Comparison of ENCODE assay signal across 14 cellular contexts in the genomic region with DNA sequence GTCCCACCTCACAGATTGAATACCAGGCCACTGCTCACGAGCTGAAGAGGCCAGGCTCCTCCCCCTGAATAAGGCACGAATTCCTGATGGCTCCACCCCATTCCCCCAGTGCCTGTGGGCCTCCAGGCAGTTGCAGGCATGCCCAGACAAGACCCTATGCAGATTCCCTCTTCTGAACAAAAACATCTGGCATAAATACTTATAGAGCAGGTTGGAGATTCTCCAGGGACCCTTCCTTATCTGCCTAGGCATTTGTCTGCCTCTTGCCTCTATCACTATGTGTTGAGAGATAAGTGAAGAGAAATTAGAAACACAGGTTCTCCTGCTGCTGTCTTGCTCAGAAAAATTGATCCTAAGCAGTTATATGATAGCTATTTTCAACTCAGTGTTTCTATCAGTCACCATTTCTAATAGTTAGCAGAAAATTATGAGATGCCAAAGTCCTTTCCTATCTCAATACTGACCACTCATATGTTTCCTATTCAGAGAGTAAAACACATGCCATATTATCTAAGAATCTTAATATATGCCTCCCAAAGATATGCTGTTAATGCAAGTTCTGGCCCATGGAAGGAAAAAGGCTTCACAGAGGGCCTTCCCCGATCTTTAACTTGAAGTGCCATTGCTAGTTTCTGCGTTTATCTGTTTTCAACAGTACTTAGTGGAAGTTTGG.
DNase-seq lines count a peak whose midpoint lies in the region; ATAC-seq and TF ChIP-seq lines count a peak whose summit lies in the region.
"Had no signal": no experiment of that assay in that cellular context is flagged by ENCODE, and none has a peak within 500 bp of the region (broad histone marks: within the 10 kb centered on the region; RNA-seq: fewer than 3 reads in every experiment).

No MANE protein-coding gene starts in this region.

- H3K27ac Mint-ChIP-seq in Caco-2 (ENCODE audit: unreplicated experiment), result no peak overlapping the region
- peak overlapping the region; percentile 90 for H3K27ac Mint-ChIP-seq in WTC11
- H3K27ac Mint-ChIP-seq in activated T-cell treated with anti-CD3 and anti-CD28 coated beads, Interleukin-2, amount 50 U/mL, for 24 hours, result no peak overlapping the region
- H3K27ac Mint-ChIP-seq: activated CD4-positive, alpha-beta T cell treated with anti-CD3 and anti-CD28 coated beads, Interleukin-2, amount 10 ng/mL, durations not matched to agents 7 days and 5 days; stimulated activated memory B cell treated with anti-CD40 and anti-IgM and Interleukin-4, amounts not matched to agents 10 μg/mL and 1 μg/mL and 100 μg/mL, for 72 hours had no signal

- H3K27ac ChIP-seq in HUES64 (ENCODE audit: low read depth, low read length) (peak overlapping the region; percentile 23; the same call in 1 of the 2 replicates), iPS DF 6.9 (ENCODE audit: low read length) (no peak overlapping the region)
- H3K27ac ChIP-seq: HL-60, parathyroid adenoma had no signal

- H3K9me3 ChIP-seq in Caco-2 (no peaks in the 10 kb centered on the region), HUES64 (ENCODE audit: insufficient read depth, low read depth, low read length) (no peaks in the 10 kb centered on the region), iPS DF 6.9 (ENCODE audit: control insufficient read depth, insufficient read depth, low read length) (no peaks in the 10 kb centered on the region)

- WGBS in HUES64, result 81% methylated on average over 4 of the region's 4 CpGs
- no CpG with 5 or more reads among the region's 4 CpGs for WGBS in iPS DF 6.9 (ENCODE audit: insufficient coverage, insufficient read length)

- no peak overlapping the region for H3K9ac ChIP-seq in HUES64 (ENCODE audit: low read depth, low read length)
- H3K9ac ChIP-seq: BLaER1 treated with 17β-estradiol and CSF1 and Interleukin-3, amounts not matched to agents 10 nM and 100 nM; parathyroid adenoma had no signal

- H3K4me3 ChIP-seq in Caco-2 (ENCODE audit: low read depth, low read length), result no peak overlapping the region
- H3K4me3 ChIP-seq in HUES64 (ENCODE audit: low read length), result no peak overlapping the region
- H3K4me3 ChIP-seq in iPS DF 6.9 (ENCODE audit: low read length), result no peak overlapping the region
- H3K4me3 ChIP-seq: BLaER1 treated with 17β-estradiol and CSF1 and Interleukin-3, amounts not matched to agents 10 nM and 100 nM had no signal

- CTCF ChIA-PET in Caco-2 (lab: Charles Lee), result no interaction called here
- CTCF ChIA-PET in WTC11 (lab: Charles Lee), result no interaction called here

- peaks cover 7% of the 10 kb centered on the region for H3K27me3 Mint-ChIP-seq in Caco-2 (ENCODE audit: insufficient read depth, unreplicated experiment)
- H3K27me3 Mint-ChIP-seq in WTC11 (ENCODE audit: low read depth), result no peaks in the 10 kb centered on the region
- H3K27me3 Mint-ChIP-seq in activated T-cell treated with anti-CD3 and anti-CD28 coated beads, Interleukin-2, amount 50 U/mL, for 24 hours, result peaks cover 5% of the 10 kb centered on the region
- H3K27me3 Mint-ChIP-seq: stimulated activated memory B cell treated with anti-CD40 and anti-IgM and Interleukin-4, amounts not matched to agents 10 μg/mL and 1 μg/mL and 100 μg/mL, for 72 hours had no signal

- TF ChIP-seq CTCF in Caco-2 (IDR thresholded peaks at IDR 0.05; ENCODE audit: insufficient read depth in 1 of 2, low read depth in 1 of 2, low read length in 1 of 2, severe bottlenecking in 1 of 2, unreplicated experiment in 1 of 2) (no peak), WTC11 (IDR thresholded peaks at IDR 0.05) (no peak)

- H3K36me3 Mint-ChIP-seq in Caco-2 (ENCODE audit: insufficient read depth, unreplicated experiment), result no peaks in the 10 kb centered on the region
- H3K36me3 Mint-ChIP-seq in WTC11, result peaks cover 9% of the 10 kb centered on the region
- H3K36me3 Mint-ChIP-seq in activated T-cell treated with anti-CD3 and anti-CD28 coated beads, Interleukin-2, amount 50 U/mL, for 24 hours (ENCODE audit: low read depth), result no peaks in the 10 kb centered on the region
- H3K36me3 Mint-ChIP-seq: stimulated activated memory B cell treated with anti-CD40 and anti-IgM and Interleukin-4, amounts not matched to agents 10 μg/mL and 1 μg/mL and 100 μg/mL, for 72 hours had no signal

- DNase-seq in Caco-2, result peak; percentile 8 to 43
- DNase-seq in WTC11 (ENCODE audit: low spot score), result peak; percentile 46
- peak; percentile 29 for DNase-seq in iPS DF 6.9 (ENCODE audit: low read depth, low spot score)
- DNase-seq in COR-L47 (lab: John Stamatoyannopoulos, UW), result no peak
- no peak for DNase-seq in stimulated activated CD4-positive, alpha-beta T cell treated with anti-CD3 and anti-CD28 coated beads, Interleukin-1b, Interleukin-23, amount 100 ng/mL, for 48 hours
- DNase-seq in activated T-cell treated with anti-CD3 and anti-CD28 coated beads, Interleukin-2, amount 50 U/mL, for 24 hours, result no peak
- DNase-seq: activated CD4-positive, alpha-beta T cell treated with anti-CD3 and anti-CD28 coated beads, Interleukin-2, amount 10 ng/mL, durations not matched to agents 7 days and 5 days; NCI-H1092 had no signal

- no peak overlapping the region for H3K4me3 Mint-ChIP-seq in Caco-2 (ENCODE audit: unreplicated experiment)
- H3K4me3 Mint-ChIP-seq in WTC11, result no peak overlapping the region
- H3K4me3 Mint-ChIP-seq in activated T-cell treated with anti-CD3 and anti-CD28 coated beads, Interleukin-2, amount 50 U/mL, for 24 hours, result no peak overlapping the region
- H3K4me3 Mint-ChIP-seq: activated CD4-positive, alpha-beta T cell treated with anti-CD3 and anti-CD28 coated beads, Interleukin-2, amount 10 ng/mL, durations not matched to agents 7 days and 5 days; stimulated activated memory B cell treated with anti-CD40 and anti-IgM and Interleukin-4, amounts not matched to agents 10 μg/mL and 1 μg/mL and 100 μg/mL, for 72 hours had no signal

- H3K4me1 Mint-ChIP-seq in Caco-2 (ENCODE audit: low read depth, unreplicated experiment), result no peaks in the 10 kb centered on the region
- peaks cover 44% of the 10 kb centered on the region for H3K4me1 Mint-ChIP-seq in WTC11
- no peaks in the 10 kb centered on the region for H3K4me1 Mint-ChIP-seq in activated T-cell treated with anti-CD3 and anti-CD28 coated beads, Interleukin-2, amount 50 U/mL, for 24 hours (ENCODE audit: low read depth)
- H3K4me1 Mint-ChIP-seq: activated CD4-positive, alpha-beta T cell treated with anti-CD3 and anti-CD28 coated beads, Interleukin-2, amount 10 ng/mL, durations not matched to agents 7 days and 5 days; stimulated activated memory B cell treated with anti-CD40 and anti-IgM and Interleukin-4, amounts not matched to agents 10 μg/mL and 1 μg/mL and 100 μg/mL, for 72 hours had no signal

- intact Hi-C loops in Caco-2 (cut with micrococcal nuclease; ENCODE audit: unreplicated experiment), result no loop called here

- no TSS peak for BruUV-seq in Caco-2 (replicated peaks; lab: Mats Ljungman, UMichigan)

- peak; percentile 98 for ATAC-seq in WTC11
- ATAC-seq in GM21367 (IDR thresholded peaks at IDR 0.05; ENCODE audit: unreplicated experiment), result no peak
- ATAC-seq: stimulated activated memory B cell treated with anti-CD40 and anti-IgM and Interleukin-4, amounts not matched to agents 10 μg/mL and 1 μg/mL and 100 μg/mL, for 72 hours had no signal

- POLR2A ChIA-PET in Caco-2 (lab: Charles Lee), result no interaction called here
- POLR2A ChIA-PET in WTC11 (lab: Charles Lee), result no interaction called here

- H3K9me3 Mint-ChIP-seq in Caco-2 (ENCODE audit: unreplicated experiment) (no peaks in the 10 kb centered on the region), WTC11 (peaks cover 8% of the 10 kb centered on the region; the same call in 1 of the 2 replicates)
- no peaks in the 10 kb centered on the region for H3K9me3 Mint-ChIP-seq in activated T-cell treated with anti-CD3 and anti-CD28 coated beads, Interleukin-2, amount 50 U/mL, for 24 hours
- H3K9me3 Mint-ChIP-seq: activated CD4-positive, alpha-beta T cell treated with anti-CD3 and anti-CD28 coated beads, Interleukin-2, amount 10 ng/mL, durations not matched to agents 7 days and 5 days; stimulated activated memory B cell treated with anti-CD40 and anti-IgM and Interleukin-4, amounts not matched to agents 10 μg/mL and 1 μg/mL and 100 μg/mL, for 72 hours had no signal

- H3K36me3 ChIP-seq in Caco-2 (ENCODE audit: control insufficient read depth, insufficient read depth, low read length), result no peaks in the 10 kb centered on the region
- H3K36me3 ChIP-seq in HUES64 (ENCODE audit: insufficient read depth, low read length), result no peaks in the 10 kb centered on the region
- H3K36me3 ChIP-seq in iPS DF 6.9 (ENCODE audit: control insufficient read depth, insufficient read depth, low read length), result no peaks in the 10 kb centered on the region
- H3K36me3 ChIP-seq: BLaER1 treated with 17β-estradiol and CSF1 and Interleukin-3, amounts not matched to agents 10 nM and 100 nM had no signal

- H3K27me3 ChIP-seq in Caco-2 (replicated peaks; ENCODE audit: control insufficient read depth, insufficient read depth, low read length) (no peaks in the 10 kb centered on the region), HUES64 (ENCODE audit: insufficient read depth, low read length) (no peaks in the 10 kb centered on the region), iPS DF 6.9 (ENCODE audit: control insufficient read depth, insufficient read depth, low read length) (no peaks in the 10 kb centered on the region)
- H3K27me3 ChIP-seq: BLaER1 treated with 17β-estradiol and CSF1 and Interleukin-3, amounts not matched to agents 10 nM and 100 nM had no signal

- H3K4me1 ChIP-seq in Caco-2 (no peaks in the 10 kb centered on the region), HUES64 (ENCODE audit: insufficient read depth, low read length) (peaks cover 18% of the 10 kb centered on the region), iPS DF 6.9 (ENCODE audit: control insufficient read depth, insufficient read depth, low read length) (no peaks in the 10 kb centered on the region; the same call in 1 of the 2 replicates)
- H3K4me1 ChIP-seq: parathyroid adenoma had no signal

TF ChIP-seq in WTC11, 78 proteins besides CTCF, POLR2A, EP300 and RAD21 (continues in another document):
- TF ChIP-seq TP53 (CRISPR knock-in tag; IDR thresholded peaks at IDR 0.05) (0 out of 2 replicates have a peak, but pooled peaks have one; percentile 60), ZNF121 (CRISPR knock-in tag; IDR thresholded peaks at IDR 0.05) (peak; percentile 60; the same call in 1 of the 2 replicates), ZNF232 (CRISPR knock-in tag; IDR thresholded peaks at IDR 0.05) (no peak)
- TF ChIP-seq, protein P1, sequence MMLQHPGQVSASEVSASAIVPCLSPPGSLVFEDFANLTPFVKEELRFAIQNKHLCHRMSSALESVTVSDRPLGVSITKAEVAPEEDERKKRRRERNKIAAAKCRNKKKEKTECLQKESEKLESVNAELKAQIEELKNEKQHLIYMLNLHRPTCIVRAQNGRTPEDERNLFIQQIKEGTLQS (CRISPR knock-in tag; conservative IDR thresholded peaks at IDR 0.05), result no peak

Comparison
In these comparisons a context has a peak if more than half of its experiments do, and no peak if none do; other contexts are left out.
1. DNase-seq: peak in Caco-2 (2 of 2), WTC11 (single experiment) and iPS DF 6.9 (single experiment); none in COR-L47 (single experiment), stimulated activated CD4-positive, alpha-beta T cell treated with anti-CD3 and anti-CD28 coated beads, Interleukin-1b, Interleukin-23, amount 100 ng/mL, for 48 hours (single experiment) and activated T-cell treated with anti-CD3 and anti-CD28 coated beads, Interleukin-2, amount 50 U/mL, for 24 hours (single experiment).